16 cellular contexts compared by ENCODE assay signal in the genomic region with DNA sequence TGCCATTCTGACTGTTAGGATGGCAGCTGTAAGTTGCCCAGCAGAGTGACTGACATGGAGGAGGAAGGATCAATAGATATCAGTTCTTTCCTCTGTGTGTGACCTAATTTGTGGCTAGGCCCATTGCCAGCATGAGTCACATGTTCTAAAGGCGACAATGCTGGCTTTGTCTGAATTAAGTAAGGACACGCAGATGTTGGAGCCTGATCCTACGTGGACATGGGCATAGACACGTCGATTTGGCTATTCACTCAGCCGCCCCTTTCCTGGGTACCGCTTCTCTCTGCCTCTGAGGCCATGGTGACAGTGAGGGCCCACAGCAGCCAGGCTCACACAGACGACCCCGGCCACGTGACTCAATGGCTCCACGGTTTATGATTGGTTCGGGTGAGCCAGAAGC. TPM values are rescaled to one million over a fixed set of nuclear protein-coding genes. Genes with fewer than 3 reads are reported as not detected.
DNase-seq lines count a peak whose midpoint lies in the region; ATAC-seq lines count a peak whose summit lies in the region.
"Had no signal": no experiment of that assay in that cellular context is flagged by ENCODE, and none has a peak within 500 bp of the region (broad histone marks: within the 10 kb centered on the region; RNA-seq: fewer than 3 reads in every experiment).

No MANE protein-coding gene starts in this region.

- no peak overlapping the region for H3K4me3 ChIP-seq in MG63

- DNase-seq in C1 segment of cervical spinal cord (lab: John Stamatoyannopoulos, UW) (peak in 8 of 14 donors; percentile 23 to 61 (median 34)), NCI-H146 treated with DMSO at 0.1 percent for 48 hours (lab: John Stamatoyannopoulos, UW; ENCODE audit: unreplicated experiment) (peak; percentile 26), astrocyte of the hippocampus (ENCODE audit: low read depth, low spot score) (peak; percentile 69), midbrain (lab: John Stamatoyannopoulos, UW) (peak; percentile 42), NCI-H82 (lab: John Stamatoyannopoulos, UW) (no peak), dedifferentiated amniotic fluid mesenchymal stem cell (ENCODE audit: extremely low spot score) (no peak), MG63 (no peak)
- DNase-seq: activated CD8-positive, alpha-beta T cell treated with anti-CD3 and anti-CD28 coated beads, Interleukin-2, amount 10 ng/mL, durations not matched to agents 7 days and 5 days; activated naive CD4-positive, alpha-beta T cell; EL; H9; NCI-H524; RPMI8226; stimulated activated CD4-positive, alpha-beta T cell treated with anti-CD3 and anti-CD28 coated beads, Interleukin-4, amount 100 ng/mL, for 1 hour; stimulated activated naive B cell treated with anti-CD40 and anti-IgM and Interleukin-4, amounts not matched to agents 10 μg/mL and 1 μg/mL and 100 μg/mL, for 72 hours had no signal

- 0 out of 2 replicates have a peak, but pooled peaks cover 1% of the 10 kb centered on the region for H3K27me3 ChIP-seq in MG63

- no peak for ATAC-seq in GM21737 (IDR thresholded peaks at IDR 0.05; ENCODE audit: unreplicated experiment)
- ATAC-seq: activated CD8-positive, alpha-beta T cell treated with anti-CD3 and anti-CD28 coated beads, Interleukin-2, amount 10 ng/mL, durations not matched to agents 7 days and 5 days; stimulated activated naive B cell treated with anti-CD40 and anti-IgM and Interleukin-4, amounts not matched to agents 10 μg/mL and 1 μg/mL and 100 μg/mL, for 72 hours had no signal

- H3K36me3 ChIP-seq in MG63 = no peaks in the 10 kb centered on the region

- H3K9me3 ChIP-seq in MG63 = no peaks in the 10 kb centered on the region

RNA-seq across cellular contexts. Expression of gene PROM1, which starts 16.3 kb away (rescaled TPM):
- not detected in 2 replicates for total RNA-seq in MG63 (2014; rRNA removed; shearing (Covaris generic); ENCODE audit: low replicate concordance)
- total RNA-seq: activated CD8-positive, alpha-beta T cell treated with anti-CD3 and anti-CD28 coated beads, Interleukin-2, amount 10 ng/mL, durations not matched to agents 7 days and 5 days had no signal

Comparison
In these comparisons a context has a peak if more than half of its experiments do, and no peak if none do; other contexts are left out.
1. DNase-seq: peak in C1 segment of cervical spinal cord (8 of 14), NCI-H146 treated with DMSO at 0.1 percent for 48 hours (single experiment), astrocyte of the hippocampus (single experiment) and midbrain (single experiment); none in NCI-H82 (single experiment), dedifferentiated amniotic fluid mesenchymal stem cell (single experiment) and MG63 (single experiment).